Comparison of ENCODE assay signal across 8 cellular contexts in the genomic region with DNA sequence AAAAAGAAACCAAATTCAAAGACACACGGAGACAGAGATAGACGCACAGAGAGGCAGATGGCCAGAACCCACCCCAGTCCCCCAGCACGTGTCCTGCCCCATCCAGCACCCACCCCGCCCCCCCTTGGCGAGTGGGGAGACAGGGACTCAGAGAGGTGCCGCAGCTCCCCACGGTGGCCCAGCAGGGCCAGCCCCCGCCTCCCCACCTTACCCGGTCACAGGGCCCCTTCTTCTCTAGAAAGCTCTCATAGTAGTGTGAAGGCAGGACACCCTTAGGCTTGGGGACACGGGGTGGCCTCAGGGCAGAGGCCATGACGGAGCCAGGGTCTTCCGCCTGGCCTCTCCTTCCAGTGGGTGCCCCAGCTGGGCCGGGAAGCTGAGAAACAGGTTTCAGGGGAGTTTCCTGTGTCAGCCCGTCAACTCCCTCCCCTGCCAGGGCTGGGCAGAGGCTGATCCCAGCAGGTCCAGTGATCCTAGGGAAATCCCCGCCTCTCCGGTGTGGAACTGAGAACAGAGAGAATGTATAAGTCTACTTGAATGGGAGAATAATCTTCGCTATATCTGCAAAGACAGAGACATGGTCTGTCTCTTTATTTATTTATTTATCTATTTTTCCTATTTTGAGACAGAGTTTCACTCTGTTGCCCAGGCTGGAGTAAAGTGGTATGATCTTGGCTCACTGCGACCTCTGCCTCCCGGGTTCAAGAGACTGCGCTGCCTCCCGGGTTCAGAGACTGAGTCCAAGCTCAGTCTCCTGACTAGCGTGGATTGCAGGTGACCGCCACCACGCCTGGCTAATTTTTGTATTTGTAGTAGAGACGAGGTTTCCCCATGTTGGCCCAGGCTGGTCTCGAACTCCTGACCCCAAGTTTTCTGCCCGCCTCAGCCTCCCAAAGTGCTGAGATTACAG. TPM values are rescaled to one million over a fixed set of nuclear protein-coding genes. Genes with fewer than 3 reads are reported as not detected.
DNase-seq lines count a peak whose midpoint lies in the region; ATAC-seq, FAIRE-seq and TF ChIP-seq lines count a peak whose summit lies in the region.

A gene with protein sequence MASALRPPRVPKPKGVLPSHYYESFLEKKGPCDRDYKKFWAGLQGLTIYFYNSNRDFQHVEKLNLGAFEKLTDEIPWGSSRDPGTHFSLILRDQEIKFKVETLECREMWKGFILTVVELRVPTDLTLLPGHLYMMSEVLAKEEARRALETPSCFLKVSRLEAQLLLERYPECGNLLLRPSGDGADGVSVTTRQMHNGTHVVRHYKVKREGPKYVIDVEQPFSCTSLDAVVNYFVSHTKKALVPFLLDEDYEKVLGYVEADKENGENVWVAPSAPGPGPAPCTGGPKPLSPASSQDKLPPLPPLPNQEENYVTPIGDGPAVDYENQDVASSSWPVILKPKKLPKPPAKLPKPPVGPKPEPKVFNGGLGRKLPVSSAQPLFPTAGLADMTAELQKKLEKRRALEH (minus strand): TSS at position 387 of the 910 bp plus-strand sequence. CDS start 74 bp downstream, at position 313.

- no peaks in the 10 kb centered on the region for H3K9me2 ChIP-seq in MM.1S (replicated peaks; ENCODE audit: insufficient read depth, low read length)

- H3K27ac Mint-ChIP-seq in CD8-positive, alpha-beta T cell, result peak within 1 kb of the TSS; percentile 82
- peak within 1 kb of the TSS; percentile 47 for H3K27ac Mint-ChIP-seq in astrocyte (ENCODE audit: unreplicated experiment)
- peak within 1 kb of the TSS; percentile 88 for H3K27ac Mint-ChIP-seq in stimulated activated memory B cell treated with anti-CD40 and anti-IgM and Interleukin-4, amounts not matched to agents 10 μg/mL and 1 μg/mL and 100 μg/mL, for 72 hours

- H3K4me1 Mint-ChIP-seq in CD8-positive, alpha-beta T cell (ENCODE audit: low read depth), result peaks cover 28% of the 10 kb centered on the region
- H3K4me1 Mint-ChIP-seq in astrocyte (ENCODE audit: low read depth, unreplicated experiment), result peaks cover 5% of the 10 kb centered on the region
- H3K4me1 Mint-ChIP-seq in stimulated activated memory B cell treated with anti-CD40 and anti-IgM and Interleukin-4, amounts not matched to agents 10 μg/mL and 1 μg/mL and 100 μg/mL, for 72 hours, result peaks cover 30% of the 10 kb centered on the region

- no peak for ATAC-seq in CD8-positive, alpha-beta T cell
- ATAC-seq in stimulated activated memory B cell treated with anti-CD40 and anti-IgM and Interleukin-4, amounts not matched to agents 10 μg/mL and 1 μg/mL and 100 μg/mL, for 72 hours, result no peak
- ATAC-seq in HG03135 (IDR thresholded peaks at IDR 0.05; ENCODE audit: unreplicated experiment) (no peak), GM21367 (IDR thresholded peaks at IDR 0.05; ENCODE audit: unreplicated experiment) (no peak)

- intact Hi-C loops in CD8-positive, alpha-beta T cell (cut with DNase I, micrococcal nuclease), result no loop called here

- H3K9ac ChIP-seq in MM.1S (ENCODE audit: low read length) (peak within 1 kb of the TSS; percentile 67), astrocyte (ENCODE audit: low read length) (peak within 1 kb of the TSS; percentile 67)

- H4K20me1 ChIP-seq in MM.1S (ENCODE audit: insufficient read depth, low read length), result no peaks in the 10 kb centered on the region
- H4K20me1 ChIP-seq in astrocyte (ENCODE audit: insufficient read depth, low read length), result no peaks in the 10 kb centered on the region

- CTCF ChIA-PET in CD8-positive, alpha-beta T cell (lab: Charles Lee), result interaction anchor here (0.7 to 3.8 kb wide), 3 partner anchors 9 to 71 kb away, joined by 3 to 16 read pairs (median 7); no protein-coding TSS in a partner anchor

- H2AFZ ChIP-seq in MM.1S (ENCODE audit: low read length) (peak within 1 kb of the TSS; percentile 77), astrocyte (ENCODE audit: low read depth, low read length) (peak within 1 kb of the TSS; percentile 81)

- H3K27me3 ChIP-seq in CD8-positive, alpha-beta T cell (ENCODE audit: insufficient read depth, low read length), result no peaks in the 10 kb centered on the region
- H3K27me3 ChIP-seq in MM.1S (replicated peaks; ENCODE audit: insufficient read depth, low read length) (no peaks in the 10 kb centered on the region), astrocyte (ENCODE audit: insufficient read depth, low read length) (no peaks in the 10 kb centered on the region)

- peak within 1 kb of the TSS; percentile 33 for H3K27ac ChIP-seq in CD8-positive, alpha-beta T cell (ENCODE audit: low read depth, low read length)
- H3K27ac ChIP-seq in MM.1S (ENCODE audit: low read length) (peak within 1 kb of the TSS; percentile 25; the same call in 1 of the 2 replicates), astrocyte (ENCODE audit: low read depth, low read length) (no peak within 1 kb of the TSS)

- H3K79me2 ChIP-seq in MM.1S (ENCODE audit: low read length) (no peaks in the 10 kb centered on the region), astrocyte (ENCODE audit: insufficient read depth, low read length) (no peaks in the 10 kb centered on the region)

- peaks cover 5% of the 10 kb centered on the region; the same call in 1 of the 2 replicates for H3F3A ChIP-seq in MM.1S (ENCODE audit: insufficient read depth, low read length)

- H3K36me3 ChIP-seq in CD8-positive, alpha-beta T cell (ENCODE audit: insufficient read depth, low read length), result no peaks in the 10 kb centered on the region
- no peaks in the 10 kb centered on the region for H3K36me3 ChIP-seq in MM.1S (replicated peaks; ENCODE audit: insufficient read depth, low read length)
- no peaks in the 10 kb centered on the region for H3K36me3 ChIP-seq in astrocyte (ENCODE audit: insufficient read depth, low read length)

- peak within 1 kb of the TSS; percentile 91 for H3K4me3 Mint-ChIP-seq in CD8-positive, alpha-beta T cell
- H3K4me3 Mint-ChIP-seq in astrocyte (ENCODE audit: unreplicated experiment), result no peak within 1 kb of the TSS
- peak within 1 kb of the TSS; percentile 81 for H3K4me3 Mint-ChIP-seq in stimulated activated memory B cell treated with anti-CD40 and anti-IgM and Interleukin-4, amounts not matched to agents 10 μg/mL and 1 μg/mL and 100 μg/mL, for 72 hours

- peak within 1 kb of the TSS; percentile 59 for H3K4me3 ChIP-seq in CD8-positive, alpha-beta T cell (ENCODE audit: low read depth, low read length)
- H3K4me3 ChIP-seq in MM.1S (ENCODE audit: low read length) (peak within 1 kb of the TSS; percentile 56), astrocyte (ENCODE audit: insufficient read depth, low read depth, low read length) (peak within 1 kb of the TSS; percentile 52)

- H3K4me2 ChIP-seq in MM.1S (ENCODE audit: low read depth, low read length) (peak within 1 kb of the TSS; percentile 82), astrocyte (ENCODE audit: low read length) (peak within 1 kb of the TSS; percentile 87)

- H3K9me3 Mint-ChIP-seq in CD8-positive, alpha-beta T cell, result no peaks in the 10 kb centered on the region
- peaks cover 9% of the 10 kb centered on the region for H3K9me3 Mint-ChIP-seq in astrocyte (ENCODE audit: unreplicated experiment)
- peaks cover 14% of the 10 kb centered on the region for H3K9me3 Mint-ChIP-seq in stimulated activated memory B cell treated with anti-CD40 and anti-IgM and Interleukin-4, amounts not matched to agents 10 μg/mL and 1 μg/mL and 100 μg/mL, for 72 hours

- no peaks in the 10 kb centered on the region for H3K27me3 Mint-ChIP-seq in CD8-positive, alpha-beta T cell (ENCODE audit: low read depth)
- peaks cover 5% of the 10 kb centered on the region for H3K27me3 Mint-ChIP-seq in astrocyte (ENCODE audit: low read depth, unreplicated experiment)
- no peaks in the 10 kb centered on the region for H3K27me3 Mint-ChIP-seq in stimulated activated memory B cell treated with anti-CD40 and anti-IgM and Interleukin-4, amounts not matched to agents 10 μg/mL and 1 μg/mL and 100 μg/mL, for 72 hours

- POLR2A ChIA-PET in CD8-positive, alpha-beta T cell (lab: Charles Lee), result interaction anchor here (0.9 kb wide), 1 partner anchor 11 kb away, joined by 4 read pairs; no protein-coding TSS in a partner anchor

- no peak for TF ChIP-seq CTCF in CD8-positive, alpha-beta T cell (IDR thresholded peaks at IDR 0.05)
- TF ChIP-seq CTCF in MM.1S (IDR thresholded peaks at IDR 0.05; ENCODE audit: low read length), result no peak
- no peak for TF ChIP-seq CTCF in astrocyte (IDR thresholded peaks at IDR 0.05; ENCODE audit: insufficient read depth, low read depth, low read length)

- no peaks in the 10 kb centered on the region for H3K9me3 ChIP-seq in CD8-positive, alpha-beta T cell (ENCODE audit: low read length)
- H3K9me3 ChIP-seq in MM.1S (replicated peaks; ENCODE audit: insufficient read depth, low read length) (no peaks in the 10 kb centered on the region), astrocyte (ENCODE audit: insufficient read depth, low read depth, low read length) (no peaks in the 10 kb centered on the region)

- peak in 2 of 7 experiments; percentile 20 to 28 for DNase-seq in CD8-positive, alpha-beta T cell
- DNase-seq in MM.1S, result peak; percentile 36
- no peak for DNase-seq in astrocyte (ENCODE audit: low read depth)
- DNase-seq in iris pigment epithelial cell (ENCODE audit: low read depth), result peak; percentile 17
- no peak for DNase-seq in mesenteric fat pad (ENCODE audit: low spot score)

- peaks cover 3% of the 10 kb centered on the region for H3K36me3 Mint-ChIP-seq in CD8-positive, alpha-beta T cell
- peaks cover 3% of the 10 kb centered on the region for H3K36me3 Mint-ChIP-seq in astrocyte (ENCODE audit: low read depth, unreplicated experiment)
- peaks cover 6% of the 10 kb centered on the region for H3K36me3 Mint-ChIP-seq in stimulated activated memory B cell treated with anti-CD40 and anti-IgM and Interleukin-4, amounts not matched to agents 10 μg/mL and 1 μg/mL and 100 μg/mL, for 72 hours

- peaks cover 12% of the 10 kb centered on the region for H3K4me1 ChIP-seq in CD8-positive, alpha-beta T cell (ENCODE audit: insufficient read depth, low read length)
- peaks cover 6% of the 10 kb centered on the region; the same call in 1 of the 2 replicates for H3K4me1 ChIP-seq in MM.1S (ENCODE audit: low read length)
- peaks cover 12% of the 10 kb centered on the region for H3K4me1 ChIP-seq in astrocyte (ENCODE audit: insufficient read depth, low read length)

- FAIRE-seq in astrocyte (lab: Jason Lieb, UNC), result no peak

RNA-seq across cellular contexts. Expression of the gene that starts here (rescaled TPM):
- under 1 TPM; 0.65 to 0.97 TPM for total RNA-seq in CD8-positive, alpha-beta T cell
- 1.8 and 5.3 TPM in 2 replicates for total RNA-seq in astrocyte
- total RNA-seq in mesenteric fat pad, result 3.0 TPM

Comparison
In these comparisons a context has a peak if more than half of its experiments do, and no peak if none do; other contexts are left out.
1. DNase-seq: peak in MM.1S (single experiment) and iris pigment epithelial cell (single experiment); none in astrocyte (single experiment) and mesenteric fat pad (single experiment).
2. Peak in every context shown above with its lines, with median percentiles within 50 percentile points of each other: H3K4me3 ChIP-seq and H3K27ac Mint-ChIP-seq.